19 cellular contexts compared by ENCODE assay signal in genomic region chr2:130310881-130311280, GRCh38. TPM values are rescaled to one million over a fixed set of nuclear protein-coding genes. Genes with fewer than 3 reads are reported as not detected.
DNase-seq lines count a peak whose midpoint lies in the region; ATAC-seq and TF ChIP-seq lines count a peak whose summit lies in the region.
"Had no signal": no experiment of that assay in that cellular context is flagged by ENCODE, and none has a peak within 500 bp of the region (broad histone marks: within the 10 kb centered on the region; RNA-seq: fewer than 3 reads in every experiment).

No MANE protein-coding gene starts in this region.

- H3T11ph ChIP-seq in H9 (ENCODE audit: low read length) = no peak overlapping the region

- H3K4me1 Mint-ChIP-seq in H9 = no peaks in the 10 kb centered on the region
- H3K4me1 Mint-ChIP-seq: CD4-positive, alpha-beta memory T cell had no signal

- no peak overlapping the region for H2BK5ac ChIP-seq in H9 (ENCODE audit: insufficient read length, low read length)

- no peak overlapping the region for H2AK5ac ChIP-seq in H9 (ENCODE audit: insufficient read length, low read length)

- H3K23ac ChIP-seq in H9 (ENCODE audit: insufficient read length, low read depth, low read length) = no peak overlapping the region

- no peaks in the 10 kb centered on the region for H3K79me2 ChIP-seq in H9 (ENCODE audit: insufficient read depth, low read length)

- H3K27ac ChIP-seq in H9 (ENCODE audit: insufficient read length, low read depth, low read length) = no peak overlapping the region
- H3K27ac ChIP-seq: C4-2B had no signal

- no peaks in the 10 kb centered on the region for H3K9me3 Mint-ChIP-seq in H9
- H3K9me3 Mint-ChIP-seq: CD4-positive, alpha-beta memory T cell; HFFc6 had no signal

- no peak overlapping the region for H3K9ac ChIP-seq in H9 (ENCODE audit: extremely low read depth, insufficient read length, low read length)

- H3K4me3 Mint-ChIP-seq in H9 = no peak overlapping the region
- H3K4me3 Mint-ChIP-seq: CD4-positive, alpha-beta memory T cell; HFFc6 had no signal

- no peak overlapping the region for H3K18ac ChIP-seq in H9 (ENCODE audit: insufficient read length, low read depth, low read length)

- H4K8ac ChIP-seq in H9 (replicated peaks; ENCODE audit: insufficient read length, low read depth, low read length) = no peak overlapping the region

- H2BK20ac ChIP-seq in H9 (ENCODE audit: low read depth, low read length, poor library complexity, severe bottlenecking) = no peak overlapping the region

- H4K20me1 ChIP-seq in H9 (ENCODE audit: control insufficient read depth, insufficient read depth, insufficient read length) = no peaks in the 10 kb centered on the region

- no peak overlapping the region for H2AFZ ChIP-seq in H9 (ENCODE audit: low read length)

- H4K91ac ChIP-seq in H9 (ENCODE audit: insufficient read length, low read depth, low read length) = no peak overlapping the region

- DNase-seq in GM12865 (ENCODE audit: low read depth) (peak; percentile 48), H9 (no peak), Right ventricle myocardium superior (no peak), DMS114 treated with DMSO at 0.1 percent for 48 hours (lab: John Stamatoyannopoulos, UW; ENCODE audit: unreplicated experiment) (no peak)
- DNase-seq: BE2C; CD4-positive, alpha-beta memory T cell; COR-L47; DMS53; GF-D8; HCEC 1CT; HFFc6; IMR-90; Kasumi-1; KBM-7 had no signal

- H3K27me3 Mint-ChIP-seq in H9 (ENCODE audit: low read depth) = peaks cover 19% of the 10 kb centered on the region

- no peaks in the 10 kb centered on the region for H3K4me1 ChIP-seq in H9 (ENCODE audit: insufficient read depth, low read length)
- H3K4me1 ChIP-seq: BE2C had no signal

- TF ChIP-seq CTCF in GM12865 (IDR thresholded peaks at IDR 0.05; ENCODE audit: insufficient read depth, low read depth, low read length, missing control alignments) (no peak), H9 (conservative IDR thresholded peaks at IDR 0.05) (no peak)

- H3K79me1 ChIP-seq in H9 (ENCODE audit: insufficient read depth, low read depth, low read length, poor library complexity, severe bottlenecking) = no peaks in the 10 kb centered on the region

- H2BK12ac ChIP-seq in H9 (ENCODE audit: insufficient read length, low read depth, low read length) = no peak overlapping the region

- H3K56ac ChIP-seq in H9 (ENCODE audit: insufficient read length, low read depth, low read length) = no peak overlapping the region

- no peak overlapping the region for H3K14ac ChIP-seq in H9 (ENCODE audit: insufficient read depth, low read length)

- H3K23me2 ChIP-seq in H9 (ENCODE audit: insufficient read length, low read depth, low read length, poor library complexity, severe bottlenecking) = no peaks in the 10 kb centered on the region

- ATAC-seq in GM18909 (IDR thresholded peaks at IDR 0.05; ENCODE audit: poor library complexity, unreplicated experiment) (peak; percentile 52), GM21447 (IDR thresholded peaks at IDR 0.05; ENCODE audit: unreplicated experiment) (peak; percentile 47), HG03439 (IDR thresholded peaks at IDR 0.05; ENCODE audit: unreplicated experiment) (peak; percentile 63), Right ventricle myocardium superior (ENCODE audit: poor library complexity) (no peak)
- ATAC-seq: GM12878 had no signal

- H4K5ac ChIP-seq in H9 (ENCODE audit: insufficient read length, low read depth, low read length) = no peak overlapping the region

- H3K4me2 ChIP-seq in H9 (ENCODE audit: insufficient read depth, insufficient read length, low read length) = no peak overlapping the region

- intact Hi-C loops in Right ventricle myocardium superior (cut with DNase I) = no loop called here

- H3K36me3 Mint-ChIP-seq in H9 (ENCODE audit: insufficient read depth in 1 of 3, low read depth in 3 of 3) = no peaks in the 10 kb centered on the region
- H3K36me3 Mint-ChIP-seq: CD4-positive, alpha-beta memory T cell had no signal

- no peak overlapping the region for H2BK15ac ChIP-seq in H9 (ENCODE audit: low read depth, low read length)

- no peaks in the 10 kb centered on the region for H3K27me3 ChIP-seq in H9 (ENCODE audit: insufficient read depth, low read length)
- H3K27me3 ChIP-seq: BE2C had no signal

- no peak overlapping the region for H3K4ac ChIP-seq in H9 (ENCODE audit: low read depth, low read length)

- H3K9me3 ChIP-seq in H9 (ENCODE audit: control insufficient read depth, low read depth, low read length) = no peaks in the 10 kb centered on the region
- H3K9me3 ChIP-seq: BE2C had no signal

- no peak overlapping the region for H2BK120ac ChIP-seq in H9 (ENCODE audit: low read depth, low read length, poor library complexity, severe bottlenecking)

- no peak overlapping the region for H3K4me3 ChIP-seq in GM12865 (ENCODE audit: low read depth, low read length)
- H3K4me3 ChIP-seq: GM12878 had no signal

- no peak overlapping the region for H3K27ac Mint-ChIP-seq in H9
- H3K27ac Mint-ChIP-seq: CD4-positive, alpha-beta memory T cell; HFFc6 had no signal

RNA-seq across cellular contexts. Expression of gene IMP4, which starts 31.8 kb away (rescaled TPM):
- 92.9 and 101 TPM in 2 replicates for total RNA-seq in H9 (2021)
- total RNA-seq in Right ventricle myocardium superior = 60.2 TPM

RNA-seq across cellular contexts. Expression of gene PTPN18, which starts 45.0 kb away (rescaled TPM):
- total RNA-seq in H9 (2021) (13.0 and 16.3 TPM in 2 replicates), Right ventricle myocardium superior (15.7 TPM)
